ENCODE assay signal across 30 cellular contexts in genomic region chr10:106741131-106741530, GRCh38.
"Had no signal": no experiment of that assay in that cellular context is flagged by ENCODE, and none has a peak within 500 bp of the region (broad histone marks: within the 10 kb centered on the region; RNA-seq: fewer than 3 reads in every experiment).

No MANE protein-coding gene starts in this region.

- H3K27me3 Mint-ChIP-seq: activated B cell treated with CpG ODN at 0.5 μM for 24 hours; activated CD8-positive, alpha-beta T cell treated with anti-CD3 and anti-CD28 coated beads for 36 hours; activated naive CD8-positive, alpha-beta T cell; activated T-helper 17 cell treated with anti-CD3 and anti-CD28 coated beads, Interleukin-2, amount 50 U/mL, for 72 hours; central memory CD8-positive, alpha-beta T cell; dendritic cell treated with granulocyte-macrophage colony-stimulating factor and Interleukin-4, amounts not matched to agents 40 ng/mL and 50 ng/mL, for 4 days; T-helper 17 cell had no signal

- H3K36me3 Mint-ChIP-seq: activated naive CD8-positive, alpha-beta T cell had no signal

- H3K27ac Mint-ChIP-seq: activated B cell treated with CpG ODN at 0.5 μM for 24 hours; activated CD8-positive, alpha-beta T cell treated with anti-CD3 and anti-CD28 coated beads for 36 hours; activated naive CD8-positive, alpha-beta T cell; activated T-helper 17 cell treated with anti-CD3 and anti-CD28 coated beads, Interleukin-2, amount 50 U/mL, for 72 hours; dendritic cell treated with granulocyte-macrophage colony-stimulating factor and Interleukin-4, amounts not matched to agents 40 ng/mL and 50 ng/mL, for 4 days; endodermal cell; T-helper 17 cell; T-helper 2 cell treated with Interferon-gamma antibody and Interleukin-4, amounts not matched to agents 5 μg/mL and 100 μg/mL, for 36 hours had no signal

- H3K27me3 ChIP-seq: brain microvascular endothelial cell, dorsolateral prefrontal cortex had no signal

- H3K4me3 Mint-ChIP-seq: activated B cell treated with CpG ODN at 0.5 μM for 24 hours; activated CD8-positive, alpha-beta T cell treated with anti-CD3 and anti-CD28 coated beads for 36 hours; activated naive CD8-positive, alpha-beta T cell; activated T-cell treated with anti-CD3 and anti-CD28 coated beads, Interleukin-2, amount 50 U/mL, for 4 hours; activated T-helper 17 cell treated with anti-CD3 and anti-CD28 coated beads, Interleukin-2, amount 50 U/mL, for 72 hours; central memory CD8-positive, alpha-beta T cell; dendritic cell treated with granulocyte-macrophage colony-stimulating factor and Interleukin-4, amounts not matched to agents 40 ng/mL and 50 ng/mL, for 4 days; endodermal cell; T-helper 17 cell; T-helper 2 cell treated with Interferon-gamma antibody and Interleukin-4, amounts not matched to agents 5 μg/mL and 100 μg/mL, for 36 hours had no signal

- H3K9me3 Mint-ChIP-seq: activated B cell treated with CpG ODN at 0.5 μM for 24 hours; activated CD8-positive, alpha-beta T cell treated with anti-CD3 and anti-CD28 coated beads for 36 hours; activated T-helper 17 cell treated with anti-CD3 and anti-CD28 coated beads, Interleukin-2, amount 50 U/mL, for 72 hours; dendritic cell treated with granulocyte-macrophage colony-stimulating factor and Interleukin-4, amounts not matched to agents 40 ng/mL and 50 ng/mL, for 4 days; T-helper 2 cell treated with Interferon-gamma antibody and Interleukin-4, amounts not matched to agents 5 μg/mL and 100 μg/mL, for 36 hours had no signal

- H3K4me1 Mint-ChIP-seq: activated B cell treated with CpG ODN at 0.5 μM for 24 hours; activated T-helper 17 cell treated with anti-CD3 and anti-CD28 coated beads, Interleukin-2, amount 50 U/mL, for 72 hours; central memory CD8-positive, alpha-beta T cell; T-helper 17 cell had no signal

- ATAC-seq: activated CD4-positive, CD25-positive, alpha-beta regulatory T cell treated with anti-CD3 and anti-CD28 coated beads, Interleukin-2, amount 50 U/mL, for 24 hours; activated CD8-positive, alpha-beta T cell treated with anti-CD3 and anti-CD28 coated beads for 36 hours; activated T-cell treated with anti-CD3 and anti-CD28 coated beads, Interleukin-2, amount 50 U/mL, for 4 hours; activated T-helper 17 cell treated with anti-CD3 and anti-CD28 coated beads, Interleukin-2, amount 50 U/mL, for 72 hours; esophagus mucosa; T-helper 17 cell had no signal

- DNase-seq: activated B cell treated with CpG ODN at 0.5 μM for 24 hours; activated CD4-positive, alpha-beta T cell treated with anti-CD3 and anti-CD28 coated beads for 48 hours; activated CD4-positive, alpha-beta T cell treated with anti-CD3 and anti-CD28 coated beads, Interleukin-2, amount 50 U/mL, for 1 hour; activated CD4-positive, alpha-beta T cell treated with anti-CD3 and anti-CD28 coated beads, Interleukin-2, amount 50 U/mL, for 48 hours; activated CD8-positive, alpha-beta memory T cell treated with anti-CD3 and anti-CD28 coated beads for 24 hours; activated CD8-positive, alpha-beta T cell treated with anti-CD3 and anti-CD28 coated beads for 36 hours; activated effector memory CD4-positive, alpha-beta T cell treated with Interleukin-2 at 50 U/mL for 16 hours; activated gamma-delta T cell treated with Interleukin-2 at 50 U/mL for 16 hours; activated naive CD4-positive, alpha-beta T cell treated with anti-CD3 and anti-CD28 coated beads, Interleukin-2, amount 50 U/mL, for 16 hours; activated naive CD4-positive, alpha-beta T cell treated with Interleukin-2 at 50 U/mL for 16 hours; activated T-cell treated with anti-CD3 and anti-CD28 coated beads, Interleukin-2, amount 50 U/mL, for 4 hours; amniotic stem cell; anterior cingulate cortex; brain microvascular endothelial cell; dorsolateral prefrontal cortex; effector memory CD4-positive, alpha-beta T cell; endodermal cell; foreskin fibroblast; T-helper 1 cell; T-helper 17 cell; T1000; WERI-Rb-1 had no signal

- H3K4me3 ChIP-seq: coronary artery, dorsolateral prefrontal cortex had no signal

- H3K36me3 ChIP-seq: brain microvascular endothelial cell, WERI-Rb-1 had no signal

- H3K27ac ChIP-seq: brain microvascular endothelial cell, coronary artery, dorsolateral prefrontal cortex, WERI-Rb-1 had no signal
